Comparison of ENCODE assay signal across 8 cellular contexts in the genomic region with DNA sequence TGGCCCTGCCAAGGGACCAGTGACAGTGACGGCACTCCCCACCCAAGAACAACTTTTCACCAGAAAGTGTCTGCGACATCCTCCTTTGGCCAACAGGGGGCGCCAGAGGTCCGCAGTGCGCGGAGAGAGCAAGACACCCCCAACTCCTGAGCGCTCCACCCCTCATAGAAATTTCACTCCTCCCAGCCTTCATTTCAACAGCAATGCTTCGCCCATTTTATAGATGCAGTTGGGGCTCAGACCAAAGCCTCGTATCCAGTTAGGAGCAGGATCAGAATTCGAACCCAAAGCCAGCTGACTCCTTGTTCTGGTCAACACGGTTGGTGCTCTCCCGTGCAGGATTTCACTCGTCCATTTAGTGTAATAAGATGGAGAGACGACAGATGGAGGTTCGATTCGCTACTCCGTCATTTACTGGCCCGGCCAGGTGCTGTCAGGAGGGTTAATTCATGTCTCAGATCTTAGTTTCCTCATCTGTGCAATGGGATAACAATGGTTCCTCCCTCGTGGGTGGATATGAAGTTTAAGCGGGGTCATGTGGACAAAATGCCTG. TPM values are rescaled to one million over a fixed set of nuclear protein-coding genes. Genes with fewer than 3 reads are reported as not detected.
DNase-seq lines count a peak whose midpoint lies in the region; ATAC-seq, FAIRE-seq and TF ChIP-seq lines count a peak whose summit lies in the region.

No MANE protein-coding gene starts in this region.

- peak overlapping the region; percentile 55 for H2AFZ ChIP-seq in endothelial cell of umbilical vein (ENCODE audit: low read depth, low read length)

- no peak for TF ChIP-seq POLR2A in endothelial cell of umbilical vein (IDR thresholded peaks at IDR 0.05; ENCODE audit: low read depth, low read length)

- H3K9ac ChIP-seq in endothelial cell of umbilical vein (replicated peaks; ENCODE audit: extremely low read depth, insufficient read depth, low read length): no peak overlapping the region

- H4K20me1 ChIP-seq in endothelial cell of umbilical vein (replicated peaks; ENCODE audit: control insufficient read depth, extremely low read depth, insufficient read depth, low read length): no peaks in the 10 kb centered on the region

- POLR2A ChIA-PET in endothelial cell of umbilical vein (lab: Charles Lee): no interaction called here

- DNase-seq in CD1c-positive myeloid dendritic cell (ENCODE audit: extremely low spot score) (peak; percentile 88), HT-29 (ENCODE audit: low spot score) (peak; percentile 83), NOMO-1 treated with dmso at 0.1 percent for 144 hours (lab: John Stamatoyannopoulos, UW; ENCODE audit: unreplicated experiment) (peak; percentile 87), endothelial cell of umbilical vein (ENCODE audit: low read depth, low spot score) (peak; percentile 67), mucosa of descending colon (peak; percentile 79 to 85 (median 82))
- DNase-seq in activated CD8-positive, alpha-beta memory T cell treated with anti-CD3 and anti-CD28 coated beads, Interleukin-2, amount 50 U/mL, for 24 hours (ENCODE audit: extremely low read depth): peak; percentile 59
- DNase-seq in stimulated activated CD8-positive, alpha-beta memory T cell treated with anti-CD3 and anti-CD28 coated beads, Interleukin-4, amount 100 ng/mL, for 4 hours (ENCODE audit: low read depth in 2 of 2, low spot score in 1 of 2): peak; percentile 59 to 81

- ATAC-seq in mucosa of descending colon: peak; percentile 54
- no peak for ATAC-seq in HG02938 (IDR thresholded peaks at IDR 0.05; ENCODE audit: unreplicated experiment)

- H3K4me3 ChIP-seq in endothelial cell of umbilical vein (replicated peaks in 1 of 3; ENCODE audit: insufficient read depth in 1 of 3, low read depth in 1 of 3, low read length in 3 of 3): no peak overlapping the region
- no peak overlapping the region for H3K4me3 ChIP-seq in mucosa of descending colon

- H3K9me1 ChIP-seq in endothelial cell of umbilical vein (replicated peaks; ENCODE audit: control insufficient read depth, extremely low read depth, insufficient read depth, low read length): no peaks in the 10 kb centered on the region

- peak overlapping the region; percentile 1 for H3K4me2 ChIP-seq in endothelial cell of umbilical vein (ENCODE audit: insufficient read depth, low read length)

- H3K27me3 ChIP-seq in endothelial cell of umbilical vein (ENCODE audit: control insufficient read depth in 2 of 2, insufficient read depth in 2 of 2, low read length in 2 of 2): no peaks in the 10 kb centered on the region

- no peaks in the 10 kb centered on the region for H3K79me2 ChIP-seq in endothelial cell of umbilical vein (ENCODE audit: control insufficient read depth, insufficient read depth, low read length)

- intact Hi-C loops in endothelial cell of umbilical vein (cut with micrococcal nuclease): loop anchor here (1.0 to 5.0 kb wide), 7 partner anchors 66 to 527 kb away; a partner anchor contains a TSS
- intact Hi-C loops in mucosa of descending colon (cut with DNase I, micrococcal nuclease): loop anchor here in 1 of 2 donors (10.0 kb wide), 1 partner anchor 131 kb away; a partner anchor contains a TSS

- peaks cover 3 to 8% of the 10 kb centered on the region in 2 experiments for H3K36me3 ChIP-seq in endothelial cell of umbilical vein (ENCODE audit: control insufficient read depth in 2 of 2, extremely low read depth in 1 of 2, insufficient read depth in 2 of 2, low read length in 2 of 2)
- H3K36me3 ChIP-seq in mucosa of descending colon (ENCODE audit: low read depth): no peaks in the 10 kb centered on the region

- H3K9me3 ChIP-seq in endothelial cell of umbilical vein (replicated peaks; ENCODE audit: control insufficient read depth, insufficient read depth, low read length): no peaks in the 10 kb centered on the region
- H3K9me3 ChIP-seq in mucosa of descending colon: no peaks in the 10 kb centered on the region

- H3K4me1 ChIP-seq in endothelial cell of umbilical vein (ENCODE audit: control insufficient read depth, extremely low read depth, insufficient read depth, low read length): peaks cover 13% of the 10 kb centered on the region
- H3K4me1 ChIP-seq in mucosa of descending colon (ENCODE audit: low read depth): peaks cover 17% of the 10 kb centered on the region

- CTCF ChIA-PET in endothelial cell of umbilical vein (lab: Charles Lee): interaction anchor here (0.6 to 6.6 kb wide), 14 partner anchors 63 to 529 kb away, joined by 3 to 99 read pairs (median 4); a partner anchor contains a TSS

- TF ChIP-seq CTCF in endothelial cell of umbilical vein (IDR thresholded peaks at IDR 0.05; ENCODE audit: extremely low read depth in 1 of 2, insufficient read depth in 1 of 2, low read depth in 1 of 2, low read length in 2 of 2): peak; percentile 92 to 94
- peak; percentile 89 for TF ChIP-seq CTCF in mucosa of descending colon (IDR thresholded peaks at IDR 0.05)

- dilution Hi-C loops in endothelial cell of umbilical vein (cut with MboI; ENCODE audit: extremely low pct_ligation_motif_present, low sequenced_read_pairs): no loop called here

- FAIRE-seq in endothelial cell of umbilical vein (lab: Jason Lieb, UNC): peak; percentile 85

- BruUV-seq in endothelial cell of umbilical vein (replicated peaks; lab: Mats Ljungman, UMichigan): no TSS peak

- no peak overlapping the region for H3K27ac ChIP-seq in endothelial cell of umbilical vein (ENCODE audit: insufficient read depth, low read depth, low read length)

TF ChIP-seq in endothelial cell of umbilical vein, 7 proteins besides CTCF, POLR2A, EP300 and RAD21:
- TF ChIP-seq GATA2 (IDR thresholded peaks at IDR 0.05; ENCODE audit: insufficient read depth, insufficient read length, low read depth, low read length) (no peak), JUN (IDR thresholded peaks at IDR 0.05; ENCODE audit: borderline replicate concordance, insufficient read depth, insufficient read length, low read depth) (no peak), POLR2AphosphoS5 (IDR thresholded peaks at IDR 0.05; ENCODE audit: insufficient read depth, low read depth, low read length) (no peak), FOS (IDR thresholded peaks at IDR 0.05; ENCODE audit: borderline replicate concordance, insufficient read depth, low read length) (no peak), EZH2 (IDR thresholded peaks at IDR 0.05; ENCODE audit: borderline replicate concordance, low read depth, low read length, severe bottlenecking) (no peak), MYC (IDR thresholded peaks at IDR 0.05; ENCODE audit: low read depth, low read length) (no peak)
- TF ChIP-seq, protein P1, sequence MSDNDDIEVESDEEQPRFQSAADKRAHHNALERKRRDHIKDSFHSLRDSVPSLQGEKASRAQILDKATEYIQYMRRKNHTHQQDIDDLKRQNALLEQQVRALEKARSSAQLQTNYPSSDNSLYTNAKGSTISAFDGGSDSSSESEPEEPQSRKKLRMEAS (IDR thresholded peaks at IDR 0.05; ENCODE audit: insufficient read depth, insufficient read length): no peak

RNA-seq across cellular contexts. Expression of a gene that starts 2.4 kb away (rescaled TPM):
- total RNA-seq in HT-29 (2014; rRNA removed; shearing (Covaris generic)): 61.5 and 70.9 TPM in 2 replicates
- total RNA-seq in endothelial cell of umbilical vein (25.7 and 30.5 TPM in 2 replicates), mucosa of descending colon (10 to 100 TPM; 29.5 to 44.3 (median 37.7) TPM)
- polyA plus RNA-seq in endothelial cell of umbilical vein: 56.7 and 60.2 TPM in 2 replicates
- polyA plus RNA-seq in endothelial cell of umbilical vein (2011; cell fraction: cytosol; rRNA removed): 62.8 and 72.3 TPM in 2 replicates
- polyA plus RNA-seq in endothelial cell of umbilical vein (2011; cell fraction: nucleus; rRNA removed): 49.2 and 66.6 TPM in 2 replicates
- polyA plus RNA-seq in endothelial cell of umbilical vein (2012): 42.8 and 52.7 TPM in 2 replicates
- polyA minus RNA-seq in endothelial cell of umbilical vein: 15.9 and 19.2 TPM in 2 replicates
- 50.0 TPM for polyA minus RNA-seq in endothelial cell of umbilical vein (2011; cell fraction: cytosol; rRNA and poly(A)+ RNA removed)
- 9.8 and 10.7 TPM in 2 replicates for polyA minus RNA-seq in endothelial cell of umbilical vein (2011; cell fraction: nucleus; rRNA and poly(A)+ RNA removed)

RNA-seq across cellular contexts. Expression of a gene that starts 49.4 kb away (rescaled TPM):
- 62.8 and 88.0 TPM in 2 replicates for total RNA-seq in HT-29 (2014; rRNA removed; shearing (Covaris generic))
- total RNA-seq in endothelial cell of umbilical vein (192 and 236 TPM in 2 replicates), mucosa of descending colon (100 to 1,000 TPM; 158 to 300 (median 237) TPM)
- polyA plus RNA-seq in endothelial cell of umbilical vein: 92.1 and 120 TPM in 2 replicates
- 154 and 160 TPM in 2 replicates for polyA plus RNA-seq in endothelial cell of umbilical vein (2011; cell fraction: cytosol; rRNA removed)
- 286 and 294 TPM in 2 replicates for polyA plus RNA-seq in endothelial cell of umbilical vein (2011; cell fraction: nucleus; rRNA removed)
- polyA plus RNA-seq in endothelial cell of umbilical vein (2012): 197 and 220 TPM in 2 replicates
- 292 and 309 TPM in 2 replicates for polyA minus RNA-seq in endothelial cell of umbilical vein
- polyA minus RNA-seq in endothelial cell of umbilical vein (2011; cell fraction: cytosol; rRNA and poly(A)+ RNA removed): 70.1 TPM
- 84.4 and 152 TPM in 2 replicates for polyA minus RNA-seq in endothelial cell of umbilical vein (2011; cell fraction: nucleus; rRNA and poly(A)+ RNA removed)

RNA-seq across cellular contexts. Expression of a gene that starts 54.6 kb away (rescaled TPM):
- 12.9 and 14.2 TPM in 2 replicates for total RNA-seq in HT-29 (2014; rRNA removed; shearing (Covaris generic))
- 19.7 and 27.2 TPM in 2 replicates for total RNA-seq in endothelial cell of umbilical vein
- 18.4 and 23.7 TPM in 2 replicates for polyA plus RNA-seq in endothelial cell of umbilical vein
- polyA plus RNA-seq in endothelial cell of umbilical vein (2011; cell fraction: cytosol; rRNA removed): 27.6 and 29.7 TPM in 2 replicates
- polyA plus RNA-seq in endothelial cell of umbilical vein (2011; cell fraction: nucleus; rRNA removed): 18.9 and 24.1 TPM in 2 replicates
- polyA plus RNA-seq in endothelial cell of umbilical vein (2012): 28.0 and 31.3 TPM in 2 replicates
- polyA minus RNA-seq in endothelial cell of umbilical vein: 19.6 and 23.8 TPM in 2 replicates
- 14.6 TPM for polyA minus RNA-seq in endothelial cell of umbilical vein (2011; cell fraction: cytosol; rRNA and poly(A)+ RNA removed)
- 6.7 and 10.3 TPM in 2 replicates for polyA minus RNA-seq in endothelial cell of umbilical vein (2011; cell fraction: nucleus; rRNA and poly(A)+ RNA removed)
- 10 to 100 TPM; 22.8 to 30.0 (median 29.5) TPM for total RNA-seq in mucosa of descending colon

RNA-seq across cellular contexts. Expression of a gene that starts 56.9 kb away (rescaled TPM):
- total RNA-seq in HT-29 (2014; rRNA removed; shearing (Covaris generic)): 3.5 and 7.0 TPM in 2 replicates
- 0.31 and 0.32 TPM in 2 replicates for total RNA-seq in endothelial cell of umbilical vein
- polyA plus RNA-seq in endothelial cell of umbilical vein: 0.07 TPM in 1 of 2 replicates, not detected in the other
- 0.03 TPM in 1 of 2 replicates, not detected in the other for polyA plus RNA-seq in endothelial cell of umbilical vein (2011; cell fraction: cytosol; rRNA removed)
- polyA plus RNA-seq in endothelial cell of umbilical vein (2011; cell fraction: nucleus; rRNA removed): 0.12 and 0.13 TPM in 2 replicates
- polyA plus RNA-seq in endothelial cell of umbilical vein (2012): 0.12 and 0.33 TPM in 2 replicates
- not detected in 2 replicates for polyA minus RNA-seq in endothelial cell of umbilical vein
- polyA minus RNA-seq in endothelial cell of umbilical vein (2011; cell fraction: cytosol; rRNA and poly(A)+ RNA removed): not detected
- polyA minus RNA-seq in endothelial cell of umbilical vein (2011; cell fraction: nucleus; rRNA and poly(A)+ RNA removed): not detected in 2 replicates
- total RNA-seq in mucosa of descending colon: 1 to 10 TPM in 2 of 3 donors, under 1 TPM in 1; 0.51 to 1.8 (median 1.2) TPM
